Comparison of ENCODE assay signal across 8 cellular contexts in the genomic region with DNA sequence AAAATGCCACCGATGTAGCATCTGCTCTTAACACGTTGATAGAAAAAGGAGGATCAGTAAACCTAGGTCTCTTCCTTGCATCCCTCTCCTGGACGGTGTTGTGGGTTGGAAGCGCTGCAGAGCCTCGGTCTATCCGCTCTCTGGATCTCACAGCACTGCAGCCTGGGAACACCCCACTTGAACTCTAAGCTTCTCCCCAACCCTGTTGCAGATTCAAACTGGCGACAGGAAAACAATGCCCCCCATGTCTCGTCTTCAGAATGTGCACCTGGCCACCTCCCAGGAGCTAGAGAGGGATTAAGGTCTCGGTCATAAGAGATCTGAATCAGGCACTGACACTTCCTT.
DNase-seq lines count a peak whose midpoint lies in the region; ATAC-seq and TF ChIP-seq lines count a peak whose summit lies in the region.

No MANE protein-coding gene starts in this region.

- peak; percentile 45 for DNase-seq in DMS53 treated with DMSO at 0.1 percent for 48 hours (lab: John Stamatoyannopoulos, UW; ENCODE audit: unreplicated experiment)
- peak in 1 of 2 donors; percentile 39 for DNase-seq in foreskin fibroblast

- H3K36me3 ChIP-seq in rectal smooth muscle tissue (ENCODE audit: control insufficient read depth, insufficient read depth, low read length), result no peaks in the 10 kb centered on the region

- no peaks in the 10 kb centered on the region for H3K4me1 ChIP-seq in rectal smooth muscle tissue (ENCODE audit: control insufficient read depth, insufficient read depth, low read length)

- peak overlapping the region; percentile 96 for H3K4me3 ChIP-seq in WI38 (ENCODE audit: low read depth, low read length)
- peak overlapping the region; percentile 75 to 89 for H3K4me3 ChIP-seq in foreskin fibroblast (ENCODE audit: low read depth in 1 of 2, low read length in 2 of 2)
- H3K4me3 ChIP-seq in rectal smooth muscle tissue (ENCODE audit: low read length), result peak overlapping the region; percentile 97

- peak; percentile 0 for ATAC-seq in HG02642 (IDR thresholded peaks at IDR 0.05; ENCODE audit: poor library complexity, unreplicated experiment)
- ATAC-seq in HG03521 (IDR thresholded peaks at IDR 0.05; ENCODE audit: unreplicated experiment), result no peak
- ATAC-seq in HG02970 (IDR thresholded peaks at IDR 0.05; ENCODE audit: low FRiP score, unreplicated experiment), result no peak
- no peak for ATAC-seq in HG02981 (IDR thresholded peaks at IDR 0.05; ENCODE audit: unreplicated experiment)

- peak overlapping the region; percentile 90 for H3K9ac ChIP-seq in rectal smooth muscle tissue (ENCODE audit: low read length)

- no peaks in the 10 kb centered on the region for H3K27me3 ChIP-seq in rectal smooth muscle tissue (ENCODE audit: control insufficient read depth, insufficient read depth, low read length)

- peak overlapping the region; percentile 72 for H3K27ac ChIP-seq in rectal smooth muscle tissue (ENCODE audit: low read depth, low read length)

- no peak for TF ChIP-seq CTCF in WI38 (IDR thresholded peaks at IDR 0.05; ENCODE audit: low read depth, low read length)
- TF ChIP-seq CTCF in foreskin fibroblast (IDR thresholded peaks at IDR 0.05; ENCODE audit: low read depth, low read length), result no peak
